Comparison of ENCODE assay signal across 12 cellular contexts in genomic region chr6:117399924-117400323, GRCh38. TPM values are rescaled to one million over a fixed set of nuclear protein-coding genes. Genes with fewer than 3 reads are reported as not detected.
DNase-seq lines count a peak whose midpoint lies in the region; ATAC-seq and TF ChIP-seq lines count a peak whose summit lies in the region.
"Had no signal": no experiment of that assay in that cellular context is flagged by ENCODE, and none has a peak within 500 bp of the region (broad histone marks: within the 10 kb centered on the region; RNA-seq: fewer than 3 reads in every experiment).

No MANE protein-coding gene starts in this region.

- no peak overlapping the region for H3K9ac ChIP-seq in colonic mucosa (ENCODE audit: low read depth in 2 of 2, low read length in 2 of 2)

- no peak overlapping the region for H2AFZ ChIP-seq in hepatocyte

- no peaks in the 10 kb centered on the region for H3K9me2 ChIP-seq in hepatocyte (replicated peaks; ENCODE audit: insufficient read depth)

- H3K4me1 ChIP-seq in hepatocyte (ENCODE audit: insufficient read depth) (no peaks in the 10 kb centered on the region), colonic mucosa (no peaks in the 10 kb centered on the region)

- peak; percentile 6 for TF ChIP-seq CTCF in GM10266 (IDR thresholded peaks at IDR 0.05; ENCODE audit: control insufficient read depth, insufficient read depth, low read depth, missing control alignments)
- peak; percentile 43 for TF ChIP-seq CTCF in hepatocyte (IDR thresholded peaks at IDR 0.05; ENCODE audit: poor library complexity)
- TF ChIP-seq CTCF in colonic mucosa (IDR thresholded peaks at IDR 0.05): no peak

- intact Hi-C loops in colonic mucosa (cut with DNase I): no loop called here

- H3K4me3 ChIP-seq in hepatocyte (no peak overlapping the region), colonic mucosa (no peak overlapping the region)

- H3K9me3 ChIP-seq in hepatocyte (ENCODE audit: low read depth): no peaks in the 10 kb centered on the region
- no peaks in the 10 kb centered on the region for H3K9me3 ChIP-seq in colonic mucosa

- H3K27ac ChIP-seq in hepatocyte: no peak overlapping the region
- H3K27ac ChIP-seq in colonic mucosa: no peak overlapping the region

- ATAC-seq in GM21737 (IDR thresholded peaks at IDR 0.05; ENCODE audit: unreplicated experiment): no peak

- H3K27me3 ChIP-seq in hepatocyte (no peaks in the 10 kb centered on the region), colonic mucosa (no peaks in the 10 kb centered on the region)

- H3K79me2 ChIP-seq in hepatocyte: no peaks in the 10 kb centered on the region

- DNase-seq in A172 (ENCODE audit: low spot score) (peak; percentile 14), GM10266 (ENCODE audit: extremely low spot score) (no peak), SW480 (ENCODE audit: low spot score) (peak; percentile 11), hepatocyte (ENCODE audit: low spot score) (no peak), NCI-H345 (lab: John Stamatoyannopoulos, UW) (no peak), HuH-7.5 (ENCODE audit: low spot score) (no peak), colonic mucosa (no peak)
- DNase-seq: activated gamma-delta T cell treated with Interleukin-2 at 50 U/mL for 16 hours, Calu3, NCI-H748 treated with DMSO at 0.1 percent for 48 hours had no signal

- H3K36me3 ChIP-seq in hepatocyte (replicated peaks; ENCODE audit: insufficient read depth, low read depth) (no peaks in the 10 kb centered on the region), colonic mucosa (no peaks in the 10 kb centered on the region)

- no peaks in the 10 kb centered on the region for H4K20me1 ChIP-seq in hepatocyte (ENCODE audit: insufficient read depth, poor library complexity, severe bottlenecking)

- 74% methylated on average over 1 of the region's 1 CpG for WGBS in hepatocyte (ENCODE audit: low lambda C conversion rate, missing lambda C conversion rate)

- H3K4me2 ChIP-seq in hepatocyte: no peak overlapping the region

RNA-seq across cellular contexts. Expression of gene ROS1, which starts 25.8 kb away (rescaled TPM):
- 0.31 and 0.47 TPM in 2 replicates for total RNA-seq in A172 (2014; rRNA removed; shearing (Covaris generic))
- total RNA-seq in hepatocyte (2.2 and 2.7 TPM in 2 replicates), colonic mucosa (1 to 10 TPM in 1 of 2 donors, under 1 TPM in 1; 0.99 to 1.9 TPM)
- polyA plus RNA-seq in hepatocyte: 0.30 and 0.33 TPM in 2 replicates
- polyA plus RNA-seq: esophagus had no signal

Comparison
In these comparisons a context has a peak if more than half of its experiments do, and no peak if none do; other contexts are left out.
1. DNase-seq: peak in A172 (single experiment) and SW480 (single experiment); none in GM10266 (single experiment), hepatocyte (single experiment), NCI-H345 (single experiment), HuH-7.5 (single experiment) and colonic mucosa (single experiment).